Comparison of ENCODE assay signal across 8 cellular contexts in genomic region chr12:57518920-57519757, GRCh38. TPM values are rescaled to one million over a fixed set of nuclear protein-coding genes. Genes with fewer than 3 reads are reported as not detected.
A peak's percentile ranks its signal among the peaks of the same experiment; 100 is the strongest.
DNase-seq lines count a peak whose midpoint lies in the region; ATAC-seq and TF ChIP-seq lines count a peak whose summit lies in the region.

No MANE protein-coding gene starts in this region.

- no peak for TF ChIP-seq CTCF in right atrium auricular region (IDR thresholded peaks at IDR 0.05)

- H3K9me3 Mint-ChIP-seq in activated naive CD4-positive, alpha-beta T cell treated with anti-CD3 and anti-CD28 coated beads, Interleukin-2, amount 50 U/mL, for 72 hours: no peaks in the 10 kb centered on the region

- H3K9me3 ChIP-seq in BLaER1 (no peaks in the 10 kb centered on the region), right atrium auricular region (no peaks in the 10 kb centered on the region), skeletal muscle satellite cell (replicated peaks; ENCODE audit: low read length) (no peaks in the 10 kb centered on the region)

- H3K27ac Mint-ChIP-seq in activated naive CD4-positive, alpha-beta T cell treated with anti-CD3 and anti-CD28 coated beads, Interleukin-2, amount 50 U/mL, for 72 hours: peak overlapping the region; percentile 100

- H3K36me3 ChIP-seq in BLaER1: peaks cover 54% of the 10 kb centered on the region
- peaks cover 42% of the 10 kb centered on the region for H3K36me3 ChIP-seq in right atrium auricular region
- peaks cover 56% of the 10 kb centered on the region for H3K36me3 ChIP-seq in skeletal muscle satellite cell (ENCODE audit: insufficient read depth, low read length)

- peak overlapping the region; percentile 84 for H3K4me3 ChIP-seq in BLaER1
- peak overlapping the region; percentile 93 to 98 for H3K4me3 ChIP-seq in right atrium auricular region
- H3K4me3 ChIP-seq in skeletal muscle satellite cell (ENCODE audit: low read length): peak overlapping the region; percentile 94

- H4K20me1 ChIP-seq in BLaER1: peaks cover 69% of the 10 kb centered on the region

- no peaks in the 10 kb centered on the region for H3K27me3 ChIP-seq in BLaER1
- H3K27me3 ChIP-seq in right atrium auricular region: no peaks in the 10 kb centered on the region
- no peaks in the 10 kb centered on the region for H3K27me3 ChIP-seq in skeletal muscle satellite cell (ENCODE audit: control insufficient read depth, insufficient read depth, low read length)

- H3K27ac ChIP-seq in BLaER1 (peak overlapping the region; percentile 93), right atrium auricular region (peak overlapping the region; percentile 97 to 100)

- peaks cover 32 to 39% of the 10 kb centered on the region in 2 donors for H3K36me3 Mint-ChIP-seq in activated naive CD4-positive, alpha-beta T cell treated with anti-CD3 and anti-CD28 coated beads, Interleukin-2, amount 50 U/mL, for 72 hours

- H3K4me1 ChIP-seq in BLaER1 (peaks cover 46% of the 10 kb centered on the region), right atrium auricular region (peaks cover 0 to 56% of the 10 kb centered on the region in 2 donors), skeletal muscle satellite cell (ENCODE audit: control insufficient read depth, insufficient read depth, low read length) (peaks cover 47% of the 10 kb centered on the region)

- H3K4me2 ChIP-seq in BLaER1: peak overlapping the region; percentile 86
- H3K4me2 ChIP-seq in skeletal muscle satellite cell (ENCODE audit: low read length): peak overlapping the region; percentile 97

- ATAC-seq in activated naive CD4-positive, alpha-beta T cell treated with anti-CD3 and anti-CD28 coated beads, Interleukin-2, amount 50 U/mL, for 72 hours: no peak
- ATAC-seq in GM19463 (IDR thresholded peaks at IDR 0.05; ENCODE audit: unreplicated experiment) (no peak), HG03095 (IDR thresholded peaks at IDR 0.05; ENCODE audit: unreplicated experiment) (no peak), HG02981 (IDR thresholded peaks at IDR 0.05; ENCODE audit: unreplicated experiment) (no peak)

- peak; percentile 50 for DNase-seq in HuH-7 (ENCODE audit: low spot score)
- DNase-seq in activated naive CD4-positive, alpha-beta T cell treated with anti-CD3 and anti-CD28 coated beads, Interleukin-2, amount 50 U/mL, for 72 hours (ENCODE audit: low spot score in 2 of 2): peak in 1 of 2 donors; percentile 39
- DNase-seq in right atrium auricular region (ENCODE audit: low spot score): no peak

- H3K9ac ChIP-seq in BLaER1: peak overlapping the region; percentile 97
- H3K9ac ChIP-seq in skeletal muscle satellite cell (ENCODE audit: low read depth, low read length): peak overlapping the region; percentile 97

RNA-seq across cellular contexts. Expression of gene DDIT3, which starts 1.2 kb away (rescaled TPM):
- total RNA-seq in activated naive CD4-positive, alpha-beta T cell treated with anti-CD3 and anti-CD28 coated beads, Interleukin-2, amount 50 U/mL, for 72 hours: 10 to 100 TPM; 24.9 to 79.8 TPM
- 10 to 100 TPM; 19.8 to 25.0 TPM for total RNA-seq in right atrium auricular region
- 28.4 and 53.5 TPM in 2 replicates for total RNA-seq in skeletal muscle satellite cell (2012; rRNA removed)

RNA-seq across cellular contexts. Expression of gene MBD6, which starts 3.5 kb away (rescaled TPM):
- 10 to 100 TPM; 66.4 to 77.5 TPM for total RNA-seq in activated naive CD4-positive, alpha-beta T cell treated with anti-CD3 and anti-CD28 coated beads, Interleukin-2, amount 50 U/mL, for 72 hours
- 10 to 100 TPM; 12.5 to 14.4 TPM for total RNA-seq in right atrium auricular region
- total RNA-seq in skeletal muscle satellite cell (2012; rRNA removed): 2.8 TPM in 2 replicates

RNA-seq across cellular contexts. Expression of gene DCTN2, which starts 27.9 kb away (rescaled TPM):
- total RNA-seq in activated naive CD4-positive, alpha-beta T cell treated with anti-CD3 and anti-CD28 coated beads, Interleukin-2, amount 50 U/mL, for 72 hours: 100 to 1,000 TPM in 1 of 2 donors, 10 to 100 TPM in 1; 77.1 to 122 TPM
- total RNA-seq in right atrium auricular region: 100 to 1,000 TPM; 109 to 114 TPM
- total RNA-seq in skeletal muscle satellite cell (2012; rRNA removed): 76.3 and 95.2 TPM in 2 replicates

RNA-seq across cellular contexts. Expression of gene KIF5A, which starts 30.7 kb away (rescaled TPM):
- 1 to 10 TPM in 1 of 2 donors, under 1 TPM in 1; 0.75 to 3.4 TPM for total RNA-seq in activated naive CD4-positive, alpha-beta T cell treated with anti-CD3 and anti-CD28 coated beads, Interleukin-2, amount 50 U/mL, for 72 hours
- total RNA-seq in right atrium auricular region: under 1 TPM; 0.11 to 0.12 TPM
- 0.25 TPM in 1 of 2 replicates, not detected in the other for total RNA-seq in skeletal muscle satellite cell (2012; rRNA removed)

RNA-seq across cellular contexts. Expression of gene MARS1, which starts 31.3 kb away (rescaled TPM):
- 100 to 1,000 TPM; 267 to 292 TPM for total RNA-seq in activated naive CD4-positive, alpha-beta T cell treated with anti-CD3 and anti-CD28 coated beads, Interleukin-2, amount 50 U/mL, for 72 hours
- 10 to 100 TPM; 36.9 to 41.0 TPM for total RNA-seq in right atrium auricular region
- 111 and 120 TPM in 2 replicates for total RNA-seq in skeletal muscle satellite cell (2012; rRNA removed)

Comparison
In these comparisons a context has a peak if more than half of its experiments do, and no peak if none do; other contexts are left out.
1. RNA of gene MBD6, which starts 3.5 kb away (total RNA-seq): 66.4 to 77.5 TPM in activated naive CD4-positive, alpha-beta T cell treated with anti-CD3 and anti-CD28 coated beads, Interleukin-2, amount 50 U/mL, for 72 hours; 12.5 to 14.4 TPM in right atrium auricular region; every median in the first group is over 4 times any median in the second.
2. Peak in every context shown above with its lines, with median percentiles within 50 percentile points of each other: H3K4me3 ChIP-seq.